18 cellular contexts compared by ENCODE assay signal in the genomic region with DNA sequence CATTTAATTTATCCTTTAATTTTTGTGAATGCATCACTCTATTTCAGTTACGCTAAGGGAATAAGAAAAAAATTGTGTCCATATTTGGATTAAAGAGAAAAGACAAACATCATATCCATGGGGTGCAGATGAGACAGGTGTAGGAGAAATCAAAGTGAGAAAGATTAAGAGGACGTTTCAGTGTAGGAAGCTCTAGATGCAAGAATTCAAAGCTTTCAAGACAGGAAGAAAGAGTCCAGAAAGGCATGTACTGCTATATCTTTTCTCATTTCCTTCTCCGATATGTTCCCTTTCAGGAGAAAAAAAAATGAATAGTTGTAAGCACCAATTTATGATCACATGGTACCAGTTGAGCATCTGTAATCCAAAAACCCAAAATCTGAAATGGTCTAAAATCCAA. TPM values are rescaled to one million over a fixed set of nuclear protein-coding genes. Genes with fewer than 3 reads are reported as not detected.
DNase-seq lines count a peak whose midpoint lies in the region; ATAC-seq, FAIRE-seq and TF ChIP-seq lines count a peak whose summit lies in the region.
"Had no signal": no experiment of that assay in that cellular context is flagged by ENCODE, and none has a peak within 500 bp of the region (broad histone marks: within the 10 kb centered on the region; RNA-seq: fewer than 3 reads in every experiment).

No MANE protein-coding gene starts in this region.

- ATAC-seq in activated naive CD8-positive, alpha-beta T cell treated with anti-CD3 and anti-CD28 coated beads, Interleukin-2, amount 50 U/mL, for 24 hours, result no peak
- ATAC-seq in left colon (no peak), HG02588 (IDR thresholded peaks at IDR 0.05; ENCODE audit: unreplicated experiment) (no peak)

- no peaks in the 10 kb centered on the region for H3K27me3 Mint-ChIP-seq in activated naive CD8-positive, alpha-beta T cell
- H3K27me3 Mint-ChIP-seq in activated naive CD8-positive, alpha-beta T cell treated with anti-CD3 and anti-CD28 coated beads for 36 hours, result no peaks in the 10 kb centered on the region
- no peaks in the 10 kb centered on the region for H3K27me3 Mint-ChIP-seq in activated naive CD8-positive, alpha-beta T cell treated with anti-CD3 and anti-CD28 coated beads, Interleukin-2, amount 50 U/mL, for 24 hours
- H3K27me3 Mint-ChIP-seq: CD8-positive, alpha-beta memory T cell; IgD-negative memory B cell had no signal

- H3K4me3 Mint-ChIP-seq in activated naive CD8-positive, alpha-beta T cell, result no peak overlapping the region
- H3K4me3 Mint-ChIP-seq in activated naive CD8-positive, alpha-beta T cell treated with anti-CD3 and anti-CD28 coated beads for 36 hours, result no peak overlapping the region
- no peak overlapping the region for H3K4me3 Mint-ChIP-seq in activated naive CD8-positive, alpha-beta T cell treated with anti-CD3 and anti-CD28 coated beads, Interleukin-2, amount 50 U/mL, for 24 hours
- H3K4me3 Mint-ChIP-seq: CD8-positive, alpha-beta memory T cell; IgD-negative memory B cell had no signal

- peaks cover 16% of the 10 kb centered on the region for H3K36me3 Mint-ChIP-seq in activated naive CD8-positive, alpha-beta T cell
- H3K36me3 Mint-ChIP-seq in activated naive CD8-positive, alpha-beta T cell treated with anti-CD3 and anti-CD28 coated beads for 36 hours, result peaks cover 15% of the 10 kb centered on the region
- peaks cover 13% of the 10 kb centered on the region for H3K36me3 Mint-ChIP-seq in activated naive CD8-positive, alpha-beta T cell treated with anti-CD3 and anti-CD28 coated beads, Interleukin-2, amount 50 U/mL, for 24 hours (ENCODE audit: low read depth)

- no peak overlapping the region for H3K9ac ChIP-seq in Loucy (ENCODE audit: low read depth, low read length, poor library complexity, severe bottlenecking)
- H3K9ac ChIP-seq: GM23248 had no signal

- no peaks in the 10 kb centered on the region for H3K27me3 ChIP-seq in Loucy (ENCODE audit: insufficient read depth, low read length, poor library complexity, severe bottlenecking)

- no peak overlapping the region for H2AFZ ChIP-seq in Loucy (ENCODE audit: low read length)
- H2AFZ ChIP-seq: GM23248 had no signal

- no peaks in the 10 kb centered on the region for H3K36me3 ChIP-seq in Loucy (ENCODE audit: insufficient read depth, low read length)
- H3K36me3 ChIP-seq: BE2C had no signal

- intact Hi-C loops in left colon (cut with DNase I, micrococcal nuclease), result no loop called here

- peak; percentile 17 for FAIRE-seq in urothelium cell line (lab: Jason Lieb, UNC)
- FAIRE-seq: A204.1, GM19239 had no signal

- H3K9me3 ChIP-seq in Loucy (ENCODE audit: insufficient read depth, low read depth, low read length), result no peaks in the 10 kb centered on the region
- H3K9me3 ChIP-seq: BE2C had no signal

- DNase-seq in activated naive CD8-positive, alpha-beta T cell treated with anti-CD3 and anti-CD28 coated beads for 36 hours, result no peak
- no peak for DNase-seq in activated naive CD8-positive, alpha-beta T cell treated with anti-CD3 and anti-CD28 coated beads, Interleukin-2, amount 50 U/mL, for 24 hours
- DNase-seq in urothelium cell line (ENCODE audit: low spot score) (no peak), left colon (no peak), superior temporal gyrus (ENCODE audit: extremely low spot score) (no peak)
- DNase-seq: BE2C; Caco-2; CD8-positive, alpha-beta memory T cell; DMS53; GF-D8; H7 had no signal

- H3K4me3 ChIP-seq in Loucy (ENCODE audit: low read length, poor library complexity, severe bottlenecking), result no peak overlapping the region
- H3K4me3 ChIP-seq: GM23248 had no signal

- peak overlapping the region; percentile 56 for H3K4me2 ChIP-seq in Loucy (ENCODE audit: low read depth, low read length, poor library complexity, severe bottlenecking)

- no peaks in the 10 kb centered on the region for H3K9me2 ChIP-seq in Loucy (replicated peaks; ENCODE audit: low read depth, low read length)

- H4K20me1 ChIP-seq in Loucy (ENCODE audit: insufficient read depth, low read length, poor library complexity, severe bottlenecking), result no peaks in the 10 kb centered on the region

- no peak for TF ChIP-seq CTCF in Loucy (conservative IDR thresholded peaks at IDR 0.05; ENCODE audit: low read length)

- no peaks in the 10 kb centered on the region for H3F3A ChIP-seq in Loucy (ENCODE audit: low read depth)

- no peaks in the 10 kb centered on the region for H3K79me2 ChIP-seq in Loucy (ENCODE audit: insufficient read depth, low read length)

- H3K4me1 ChIP-seq in Loucy (ENCODE audit: insufficient read depth, low read length, poor library complexity, severe bottlenecking), result peaks cover 25% of the 10 kb centered on the region
- H3K4me1 ChIP-seq: BE2C had no signal

- peaks cover under 1% of the 10 kb centered on the region for H3K9me3 Mint-ChIP-seq in activated naive CD8-positive, alpha-beta T cell (ENCODE audit: low read depth)
- peaks cover 11% of the 10 kb centered on the region for H3K9me3 Mint-ChIP-seq in activated naive CD8-positive, alpha-beta T cell treated with anti-CD3 and anti-CD28 coated beads for 36 hours
- H3K9me3 Mint-ChIP-seq in activated naive CD8-positive, alpha-beta T cell treated with anti-CD3 and anti-CD28 coated beads, Interleukin-2, amount 50 U/mL, for 24 hours, result peaks cover 5% of the 10 kb centered on the region

- peaks cover 42% of the 10 kb centered on the region for H3K4me1 Mint-ChIP-seq in activated naive CD8-positive, alpha-beta T cell (ENCODE audit: low read depth)
- peaks cover 22% of the 10 kb centered on the region for H3K4me1 Mint-ChIP-seq in activated naive CD8-positive, alpha-beta T cell treated with anti-CD3 and anti-CD28 coated beads for 36 hours
- peaks cover 37% of the 10 kb centered on the region for H3K4me1 Mint-ChIP-seq in activated naive CD8-positive, alpha-beta T cell treated with anti-CD3 and anti-CD28 coated beads, Interleukin-2, amount 50 U/mL, for 24 hours

- H3K27ac Mint-ChIP-seq in activated naive CD8-positive, alpha-beta T cell, result peak overlapping the region; percentile 35
- no peak overlapping the region for H3K27ac Mint-ChIP-seq in activated naive CD8-positive, alpha-beta T cell treated with anti-CD3 and anti-CD28 coated beads for 36 hours
- peak overlapping the region; percentile 18 for H3K27ac Mint-ChIP-seq in activated naive CD8-positive, alpha-beta T cell treated with anti-CD3 and anti-CD28 coated beads, Interleukin-2, amount 50 U/mL, for 24 hours

RNA-seq across cellular contexts. Expression of a gene that starts 17.0 kb away (rescaled TPM):
- 10 to 100 TPM; 40.9 to 41.9 TPM for total RNA-seq in activated naive CD8-positive, alpha-beta T cell treated with anti-CD3 and anti-CD28 coated beads for 36 hours
- 10 to 100 TPM; 30.6 to 35.8 TPM for total RNA-seq in left colon
